1 cellular context compared by ENCODE assay signal in genomic region chr10:128525936-128526335, GRCh38.
TF ChIP-seq lines count a peak whose summit lies in the region.

No MANE protein-coding gene starts in this region.

TF ChIP-seq in GM23338, 12 proteins besides CTCF, POLR2A, EP300 and RAD21:
- no peak for TF ChIP-seq ZNF462 (CRISPR knock-in tag; IDR thresholded peaks at IDR 0.05)
- no peak for TF ChIP-seq REST (IDR thresholded peaks at IDR 0.05; ENCODE audit: unreplicated experiment)
- TF ChIP-seq POLR2AphosphoS5 (IDR thresholded peaks at IDR 0.05; ENCODE audit: low read depth): no peak
- TF ChIP-seq NANOG (IDR thresholded peaks at IDR 0.05; ENCODE audit: borderline replicate concordance): no peak
- TF ChIP-seq ZNF331 (CRISPR knock-in tag; IDR thresholded peaks at IDR 0.05; ENCODE audit: low read depth): no peak
- TF ChIP-seq CREB1 (CRISPR knock-in tag; IDR thresholded peaks at IDR 0.05; ENCODE audit: low read depth): no peak
- TF ChIP-seq ZNF114 (CRISPR knock-in tag; IDR thresholded peaks at IDR 0.05): no peak
- TF ChIP-seq EZH2 (IDR thresholded peaks at IDR 0.05; ENCODE audit: low read depth, unreplicated experiment): no peak
